8 cellular contexts compared by ENCODE assay signal in the genomic region with DNA sequence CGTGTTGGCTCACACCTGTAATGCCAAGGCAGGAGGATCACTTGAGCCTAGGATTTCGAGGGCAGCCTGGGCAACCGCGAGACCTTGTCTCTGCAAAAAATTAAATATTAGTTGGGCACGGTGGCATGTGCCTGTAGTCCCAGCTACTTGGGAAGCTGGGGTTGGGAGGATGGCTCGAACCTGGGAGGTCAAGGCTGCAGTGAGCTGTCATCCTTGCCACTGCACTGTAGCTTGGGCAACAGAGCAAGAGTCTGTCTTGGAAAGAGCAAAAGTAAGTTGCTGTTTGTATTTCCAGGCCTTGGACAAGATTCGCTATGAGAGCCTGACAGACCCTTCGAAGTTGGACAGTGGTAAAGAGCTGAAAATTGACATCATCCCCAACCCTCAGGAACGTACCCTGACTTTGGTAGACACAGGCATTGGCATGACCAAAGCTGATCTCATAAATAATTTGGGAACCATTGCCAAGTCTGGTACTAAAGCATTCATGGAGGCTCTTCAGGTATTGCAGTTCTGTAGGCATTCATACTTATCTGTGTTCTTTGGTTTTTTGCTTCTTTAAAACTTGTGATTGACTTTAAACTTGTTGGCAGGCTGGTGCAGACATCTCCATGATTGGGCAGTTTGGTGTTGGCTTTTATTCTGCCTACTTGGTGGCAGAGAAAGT. TPM values are rescaled to one million over a fixed set of nuclear protein-coding genes. Genes with fewer than 3 reads are reported as not detected.
DNase-seq lines count a peak whose midpoint lies in the region; ATAC-seq, FAIRE-seq and TF ChIP-seq lines count a peak whose summit lies in the region.

No MANE protein-coding gene starts in this region.

- H4K20me1 ChIP-seq in keratinocyte (ENCODE audit: control insufficient read depth, extremely low read depth, insufficient read depth, low read length): peaks cover 62% of the 10 kb centered on the region

- H3K79me2 ChIP-seq in keratinocyte (ENCODE audit: control insufficient read depth, insufficient read depth, low read length): peaks cover 56% of the 10 kb centered on the region

- peaks cover 73% of the 10 kb centered on the region for H3K4me1 Mint-ChIP-seq in activated T-cell treated with anti-CD3 and anti-CD28 coated beads, Interleukin-2, amount 50 U/mL, for 72 hours (ENCODE audit: low read depth)
- peaks cover 66% of the 10 kb centered on the region for H3K4me1 Mint-ChIP-seq in activated naive CD8-positive, alpha-beta T cell (ENCODE audit: low read depth)

- peak overlapping the region; percentile 97 for H3K4me3 Mint-ChIP-seq in activated T-cell treated with anti-CD3 and anti-CD28 coated beads, Interleukin-2, amount 50 U/mL, for 72 hours
- H3K4me3 Mint-ChIP-seq in activated naive CD8-positive, alpha-beta T cell: peak overlapping the region; percentile 98

- H3K36me3 Mint-ChIP-seq in activated T-cell treated with anti-CD3 and anti-CD28 coated beads, Interleukin-2, amount 50 U/mL, for 72 hours (ENCODE audit: insufficient read depth in 2 of 2): peaks cover 38 to 58% of the 10 kb centered on the region in 2 donors
- H3K36me3 Mint-ChIP-seq in activated naive CD8-positive, alpha-beta T cell: peaks cover 48% of the 10 kb centered on the region

- peaks cover 41 to 50% of the 10 kb centered on the region in 2 experiments for H3K36me3 ChIP-seq in keratinocyte (ENCODE audit: control insufficient read depth in 2 of 2, extremely low read depth in 1 of 2, insufficient read depth in 2 of 2, low read length in 2 of 2)

- no peak for ATAC-seq in activated T-cell treated with anti-CD3 and anti-CD28 coated beads, Interleukin-2, amount 50 U/mL, for 72 hours (replicated peaks in 1 of 2)
- ATAC-seq in GM18861 (IDR thresholded peaks at IDR 0.05; ENCODE audit: unreplicated experiment): no peak

- no peak for TF ChIP-seq CTCF in keratinocyte (optimal IDR thresholded peaks at IDR 0.05 in 1 of 3, IDR thresholded peaks at IDR 0.05 in 1 of 3, conservative IDR thresholded peaks at IDR 0.05 in 1 of 3; ENCODE audit: extremely low read depth in 1 of 3, insufficient read depth in 2 of 3, low read length in 3 of 3)

- peaks cover 19% of the 10 kb centered on the region for H3K4me1 ChIP-seq in keratinocyte (ENCODE audit: control insufficient read depth, extremely low read depth, insufficient read depth, low read length)

- H3K27me3 Mint-ChIP-seq in activated T-cell treated with anti-CD3 and anti-CD28 coated beads, Interleukin-2, amount 50 U/mL, for 72 hours (ENCODE audit: low read depth): no peaks in the 10 kb centered on the region
- H3K27me3 Mint-ChIP-seq in activated naive CD8-positive, alpha-beta T cell: no peaks in the 10 kb centered on the region

- no peak for FAIRE-seq in keratinocyte (lab: Jason Lieb, UNC)

- H3K9me1 ChIP-seq in keratinocyte (ENCODE audit: control insufficient read depth, extremely low read depth, insufficient read depth, low read length): peaks cover 5% of the 10 kb centered on the region

- H3K27ac Mint-ChIP-seq in activated T-cell treated with anti-CD3 and anti-CD28 coated beads, Interleukin-2, amount 50 U/mL, for 72 hours: peak overlapping the region; percentile 87
- H3K27ac Mint-ChIP-seq in activated naive CD8-positive, alpha-beta T cell: peak overlapping the region; percentile 100

- H3K9ac ChIP-seq in keratinocyte (ENCODE audit: control insufficient read depth, extremely low read depth, insufficient read depth, low read length): peak overlapping the region; percentile 100

- H3K27ac ChIP-seq in keratinocyte (ENCODE audit: control insufficient read depth, insufficient read depth, low read length) (peak overlapping the region; percentile 93), substantia nigra (ENCODE audit: low read depth, low read length, poor library complexity, severe bottlenecking) (peak overlapping the region; percentile 100)

- H3K4me2 ChIP-seq in keratinocyte (ENCODE audit: control insufficient read depth, extremely low read depth, insufficient read depth, low read depth, low read length): peak overlapping the region; percentile 96

- dilution Hi-C loops in keratinocyte (cut with MboI; ENCODE audit: extremely low pct_ligation_motif_present, low sequenced_read_pairs): no loop called here

- H3K9me3 ChIP-seq in keratinocyte (ENCODE audit: control insufficient read depth, low read depth, low read length): no peaks in the 10 kb centered on the region

- H3K4me3 ChIP-seq in keratinocyte (ENCODE audit: control insufficient read depth in 2 of 3, extremely low read depth in 1 of 3, insufficient read depth in 2 of 3, low read depth in 1 of 3, low read length in 3 of 3): peak overlapping the region; percentile 97 to 100 (median 99)

- no peaks in the 10 kb centered on the region for H3K9me3 Mint-ChIP-seq in activated T-cell treated with anti-CD3 and anti-CD28 coated beads, Interleukin-2, amount 50 U/mL, for 72 hours
- H3K9me3 Mint-ChIP-seq in activated naive CD8-positive, alpha-beta T cell (ENCODE audit: low read depth): no peaks in the 10 kb centered on the region

- H3K27me3 ChIP-seq in keratinocyte (ENCODE audit: control insufficient read depth, extremely low read depth, insufficient read depth, low read length): no peaks in the 10 kb centered on the region

- DNase-seq in activated T-cell treated with anti-CD3 and anti-CD28 coated beads, Interleukin-2, amount 50 U/mL, for 72 hours: no peak
- DNase-seq in activated T-cell treated with anti-CD3 and anti-CD28 coated beads, Interleukin-2, amount 50 U/mL, for 1 hour: no peak
- DNase-seq in keratinocyte (ENCODE audit: low read depth, low spot score) (no peak), substantia nigra (lab: John Stamatoyannopoulos, UW) (peak in 1 of 49 donors; percentile 28), NCI-H1930 (lab: John Stamatoyannopoulos, UW) (no peak)
- no peak for DNase-seq in activated CD4-positive, CD25-positive, alpha-beta regulatory T cell (lab: John Stamatoyannopoulos, UW)

- H2AFZ ChIP-seq in keratinocyte (ENCODE audit: control insufficient read depth, low read length): no peak overlapping the region

RNA-seq across cellular contexts. Expression of a gene that starts 2.3 kb away (rescaled TPM):
- total RNA-seq in activated T-cell treated with anti-CD3 and anti-CD28 coated beads, Interleukin-2, amount 50 U/mL, for 72 hours: 1,000 to 10,000 TPM in 1 of 2 donors, 100 to 1,000 TPM in 1; 915 to 1,109 TPM
- 653 to 1,215 TPM (median 1,089 TPM) in 3 replicates for polyA plus RNA-seq in keratinocyte
- 852 TPM for polyA plus RNA-seq in keratinocyte (2011; ENCODE audit: low read depth)
- polyA plus RNA-seq in keratinocyte (2011; cell fraction: cytosol; rRNA removed): 773 and 930 TPM in 2 replicates
- polyA plus RNA-seq in keratinocyte (2011; cell fraction: nucleus; rRNA removed): 1,009 and 1,163 TPM in 2 replicates
- 801 and 914 TPM in 2 replicates for polyA plus RNA-seq in keratinocyte (2012; ENCODE audit: low replicate concordance)
- polyA minus RNA-seq in keratinocyte: 444 to 942 TPM (median 851 TPM) in 3 replicates
- polyA minus RNA-seq in keratinocyte (2011; cell fraction: cytosol; rRNA and poly(A)+ RNA removed): 482 TPM
- polyA minus RNA-seq in keratinocyte (2011; cell fraction: nucleus; rRNA and poly(A)+ RNA removed): 369 and 581 TPM in 2 replicates

RNA-seq across cellular contexts. Expression of a gene that starts 8.1 kb away (rescaled TPM):
- total RNA-seq in activated T-cell treated with anti-CD3 and anti-CD28 coated beads, Interleukin-2, amount 50 U/mL, for 72 hours: 10 to 100 TPM; 13.9 to 16.9 TPM
- 69.9 to 118 TPM (median 103 TPM) in 3 replicates for polyA plus RNA-seq in keratinocyte
- polyA plus RNA-seq in keratinocyte (2011; ENCODE audit: low read depth): 11.2 TPM
- 59.9 and 66.5 TPM in 2 replicates for polyA plus RNA-seq in keratinocyte (2011; cell fraction: cytosol; rRNA removed)
- polyA plus RNA-seq in keratinocyte (2011; cell fraction: nucleus; rRNA removed): 122 and 149 TPM in 2 replicates
- polyA plus RNA-seq in keratinocyte (2012; ENCODE audit: low replicate concordance): 43.9 and 70.5 TPM in 2 replicates
- polyA minus RNA-seq in keratinocyte: 66.7 to 107 TPM (median 100 TPM) in 3 replicates
- polyA minus RNA-seq in keratinocyte (2011; cell fraction: cytosol; rRNA and poly(A)+ RNA removed): 81.3 TPM
- polyA minus RNA-seq in keratinocyte (2011; cell fraction: nucleus; rRNA and poly(A)+ RNA removed): 64.0 and 74.9 TPM in 2 replicates

RNA-seq across cellular contexts. Expression of a gene that starts 16.1 kb away (rescaled TPM):
- 10 to 100 TPM; 18.1 to 19.8 TPM for total RNA-seq in activated T-cell treated with anti-CD3 and anti-CD28 coated beads, Interleukin-2, amount 50 U/mL, for 72 hours
- polyA plus RNA-seq in keratinocyte: 5.7 to 7.3 TPM (median 6.5 TPM) in 3 replicates
- polyA plus RNA-seq in keratinocyte (2011; ENCODE audit: low read depth): 35.8 TPM
- 7.2 and 8.8 TPM in 2 replicates for polyA plus RNA-seq in keratinocyte (2011; cell fraction: cytosol; rRNA removed)
- 9.3 and 9.9 TPM in 2 replicates for polyA plus RNA-seq in keratinocyte (2011; cell fraction: nucleus; rRNA removed)
- 8.9 and 12.1 TPM in 2 replicates for polyA plus RNA-seq in keratinocyte (2012; ENCODE audit: low replicate concordance)
- 4.1 to 5.6 TPM (median 5.1 TPM) in 3 replicates for polyA minus RNA-seq in keratinocyte
- polyA minus RNA-seq in keratinocyte (2011; cell fraction: cytosol; rRNA and poly(A)+ RNA removed): 12.7 TPM
- polyA minus RNA-seq in keratinocyte (2011; cell fraction: nucleus; rRNA and poly(A)+ RNA removed): 3.7 and 5.3 TPM in 2 replicates

RNA-seq across cellular contexts. Expression of a gene that starts 21.0 kb away (rescaled TPM):
- under 1 TPM in 1 of 2 donors, not detected in 1; 0.25 TPM for total RNA-seq in activated T-cell treated with anti-CD3 and anti-CD28 coated beads, Interleukin-2, amount 50 U/mL, for 72 hours
- not detected in 3 replicates for polyA plus RNA-seq in keratinocyte
- polyA plus RNA-seq in keratinocyte (2011; ENCODE audit: low read depth): not detected
- polyA plus RNA-seq in keratinocyte (2011; cell fraction: cytosol; rRNA removed): not detected in 2 replicates
- polyA plus RNA-seq in keratinocyte (2011; cell fraction: nucleus; rRNA removed): not detected in 2 replicates
- polyA plus RNA-seq in keratinocyte (2012; ENCODE audit: low replicate concordance): 0.25 TPM in 1 of 2 replicates, not detected in the other
- polyA minus RNA-seq in keratinocyte: not detected in 3 replicates
- not detected for polyA minus RNA-seq in keratinocyte (2011; cell fraction: cytosol; rRNA and poly(A)+ RNA removed)
- not detected in 2 replicates for polyA minus RNA-seq in keratinocyte (2011; cell fraction: nucleus; rRNA and poly(A)+ RNA removed)

RNA-seq across cellular contexts. Expression of a gene that starts 25.8 kb away (rescaled TPM):
- total RNA-seq in activated T-cell treated with anti-CD3 and anti-CD28 coated beads, Interleukin-2, amount 50 U/mL, for 72 hours: 10 to 100 TPM; 21.7 to 28.0 TPM
- 51.0 to 69.8 TPM (median 55.3 TPM) in 3 replicates for polyA plus RNA-seq in keratinocyte
- polyA plus RNA-seq in keratinocyte (2011; ENCODE audit: low read depth): 5.1 TPM
- 29.3 and 31.8 TPM in 2 replicates for polyA plus RNA-seq in keratinocyte (2011; cell fraction: cytosol; rRNA removed)
- polyA plus RNA-seq in keratinocyte (2011; cell fraction: nucleus; rRNA removed): 81.3 and 83.5 TPM in 2 replicates
- polyA plus RNA-seq in keratinocyte (2012; ENCODE audit: low replicate concordance): 21.2 and 44.8 TPM in 2 replicates
- polyA minus RNA-seq in keratinocyte: 78.3 to 107 TPM (median 93.2 TPM) in 3 replicates
- polyA minus RNA-seq in keratinocyte (2011; cell fraction: cytosol; rRNA and poly(A)+ RNA removed): 54.3 TPM
- 31.4 and 37.5 TPM in 2 replicates for polyA minus RNA-seq in keratinocyte (2011; cell fraction: nucleus; rRNA and poly(A)+ RNA removed)
